Comparison of ENCODE assay signal across 19 cellular contexts in the genomic region with DNA sequence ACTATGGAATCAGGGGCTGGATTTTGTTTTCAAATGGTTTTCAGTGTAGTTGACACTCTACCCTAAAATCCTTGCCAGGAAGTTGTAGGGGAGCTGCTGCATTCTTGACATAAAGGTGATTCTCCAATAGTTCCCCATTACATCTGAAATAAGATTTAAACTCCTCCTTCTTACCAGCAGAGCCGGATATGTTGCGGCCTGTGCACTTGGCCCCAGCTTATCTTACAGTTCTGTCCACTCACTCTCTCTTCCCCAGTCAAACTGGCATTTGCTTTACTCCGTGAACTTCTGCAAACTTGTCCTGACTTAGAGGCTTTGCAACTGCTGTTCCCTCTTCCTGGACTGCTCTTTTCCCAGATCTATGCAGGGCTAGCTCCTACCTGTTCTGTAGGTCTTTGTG.
DNase-seq lines count a peak whose midpoint lies in the region; ATAC-seq and TF ChIP-seq lines count a peak whose summit lies in the region.
"Had no signal": no experiment of that assay in that cellular context is flagged by ENCODE, and none has a peak within 500 bp of the region (broad histone marks: within the 10 kb centered on the region; RNA-seq: fewer than 3 reads in every experiment).

No MANE protein-coding gene starts in this region.

- POLR2A ChIA-PET in CD4-positive, alpha-beta memory T cell (lab: Charles Lee; ENCODE audit: partially characterized antibody) = interaction anchor here (0.8 to 1.7 kb wide), 4 partner anchors 11 to 23 kb away, joined by 3 to 5 read pairs (median 4); no protein-coding TSS in a partner anchor
- POLR2A ChIA-PET in T-cell (lab: Charles Lee) = interaction anchor here (0.6 to 0.7 kb wide), 2 partner anchors 24 to 323 kb away, joined by 3 to 8 read pairs; no protein-coding TSS in a partner anchor

- H3K4me3 ChIP-seq in CD4-positive, alpha-beta memory T cell (ENCODE audit: low read length in 2 of 2) = no peak overlapping the region
- H3K4me3 ChIP-seq in brain microvascular endothelial cell (ENCODE audit: low read depth, low read length) (no peak overlapping the region), gastroesophageal sphincter (no peak overlapping the region)

- no peaks in the 10 kb centered on the region for H3K27me3 Mint-ChIP-seq in activated T-cell treated with anti-CD3 and anti-CD28 coated beads, Interleukin-2, amount 50 U/mL, for 24 hours
- H3K27me3 Mint-ChIP-seq in activated T-cell treated with anti-CD3 and anti-CD28 coated beads, Interleukin-2, amount 50 U/mL, for 4 hours (ENCODE audit: low read depth) = no peaks in the 10 kb centered on the region
- H3K27me3 Mint-ChIP-seq in CD4-positive, alpha-beta memory T cell = no peaks in the 10 kb centered on the region
- no peaks in the 10 kb centered on the region for H3K27me3 Mint-ChIP-seq in T-cell
- H3K27me3 Mint-ChIP-seq in immature natural killer cell (ENCODE audit: low read depth in 3 of 3) = peaks cover 0 to 4% (median 0%) of the 10 kb centered on the region in 3 donors
- H3K27me3 Mint-ChIP-seq in progenitor cell of endocrine pancreas = peaks cover 16% of the 10 kb centered on the region

- no peak overlapping the region for H3K4me3 Mint-ChIP-seq in activated T-cell treated with anti-CD3 and anti-CD28 coated beads, Interleukin-2, amount 50 U/mL, for 24 hours
- no peak overlapping the region for H3K4me3 Mint-ChIP-seq in activated T-cell treated with anti-CD3 and anti-CD28 coated beads, Interleukin-2, amount 50 U/mL, for 4 hours
- peak overlapping the region in 3 of 8 donors; percentile 3 to 68 (median 36) for H3K4me3 Mint-ChIP-seq in CD4-positive, alpha-beta memory T cell
- H3K4me3 Mint-ChIP-seq in T-cell = peak overlapping the region in 2 of 3 donors; percentile 2 to 76
- peak overlapping the region; percentile 19 to 55 (median 41) for H3K4me3 Mint-ChIP-seq in immature natural killer cell
- H3K4me3 Mint-ChIP-seq in progenitor cell of endocrine pancreas (ENCODE audit: low read depth) = no peak overlapping the region
- H3K4me3 Mint-ChIP-seq: CD14-positive monocyte, HFFc6 had no signal

- H3K27me3 ChIP-seq in CD4-positive, alpha-beta memory T cell (ENCODE audit: insufficient read depth, low read length) = no peaks in the 10 kb centered on the region
- H3K27me3 ChIP-seq in brain microvascular endothelial cell (replicated peaks) = no peaks in the 10 kb centered on the region
- H3K27me3 ChIP-seq in gastroesophageal sphincter = peaks cover 12% of the 10 kb centered on the region

- H3K4me1 Mint-ChIP-seq in activated T-cell treated with anti-CD3 and anti-CD28 coated beads, Interleukin-2, amount 50 U/mL, for 24 hours (ENCODE audit: low read depth) = peaks cover 66% of the 10 kb centered on the region
- peaks cover 63% of the 10 kb centered on the region for H3K4me1 Mint-ChIP-seq in activated T-cell treated with anti-CD3 and anti-CD28 coated beads, Interleukin-2, amount 50 U/mL, for 4 hours (ENCODE audit: low read depth)
- H3K4me1 Mint-ChIP-seq in CD4-positive, alpha-beta memory T cell = peaks cover 46 to 64% (median 54%) of the 10 kb centered on the region in 4 donors
- H3K4me1 Mint-ChIP-seq in T-cell (peaks cover 73 to 78% (median 76%) of the 10 kb centered on the region in 3 donors), immature natural killer cell (peaks cover 57% of the 10 kb centered on the region in 2 donors), progenitor cell of endocrine pancreas (ENCODE audit: low read depth) (peaks cover 2% of the 10 kb centered on the region)

- DNase-seq in activated T-cell treated with anti-CD3 and anti-CD28 coated beads, Interleukin-2, amount 50 U/mL, for 24 hours = no peak
- DNase-seq in activated T-cell treated with anti-CD3 and anti-CD28 coated beads, Interleukin-2, amount 50 U/mL, for 4 hours = no peak
- DNase-seq in CD4-positive, alpha-beta memory T cell = no peak
- DNase-seq in T-cell (no peak), immature natural killer cell (no peak), progenitor cell of endocrine pancreas (ENCODE audit: low spot score, unreplicated experiment) (no peak), brain microvascular endothelial cell (no peak)
- DNase-seq: DMS79 treated with DMSO at 0.1 percent for 48 hours; GDM1; GOT3; HFFc6; NCI-H1694; NCI-H345; NCI-H69; NK-92 treated with Interleukin-12 subunit alpha and Interleukin-12 subunit beta, amount 100 ng/mL, for 24 hours; OCI-M1; RPMI8226 had no signal

- no peaks in the 10 kb centered on the region for H3K36me3 Mint-ChIP-seq in activated T-cell treated with anti-CD3 and anti-CD28 coated beads, Interleukin-2, amount 50 U/mL, for 24 hours (ENCODE audit: low read depth)
- H3K36me3 Mint-ChIP-seq in activated T-cell treated with anti-CD3 and anti-CD28 coated beads, Interleukin-2, amount 50 U/mL, for 4 hours (ENCODE audit: insufficient read depth) = no peaks in the 10 kb centered on the region
- no peaks in the 10 kb centered on the region for H3K36me3 Mint-ChIP-seq in CD4-positive, alpha-beta memory T cell
- H3K36me3 Mint-ChIP-seq in T-cell (no peaks in the 10 kb centered on the region), immature natural killer cell (peaks cover 11 to 25% (median 18%) of the 10 kb centered on the region in 3 donors), progenitor cell of endocrine pancreas (ENCODE audit: insufficient read depth) (no peaks in the 10 kb centered on the region)
- H3K36me3 Mint-ChIP-seq: CD14-positive monocyte had no signal

- in situ Hi-C loops in brain microvascular endothelial cell (cut with HindIII; ENCODE audit: low pct_ligation_motif_present, low sequenced_read_pairs) = no loop called here

- no peaks in the 10 kb centered on the region for H3K36me3 ChIP-seq in CD4-positive, alpha-beta memory T cell (ENCODE audit: insufficient read depth, low read length)
- no peaks in the 10 kb centered on the region for H3K36me3 ChIP-seq in brain microvascular endothelial cell (replicated peaks)
- no peaks in the 10 kb centered on the region for H3K36me3 ChIP-seq in gastroesophageal sphincter

- 69 to 94% methylated on average over 3 of the region's 3 CpGs for WGBS in gastroesophageal sphincter (ENCODE audit: low coverage in 1 of 2), 2 donors

- TF ChIP-seq CTCF in progenitor cell of endocrine pancreas (IDR thresholded peaks at IDR 0.05; ENCODE audit: unreplicated experiment) = no peak
- TF ChIP-seq CTCF in brain microvascular endothelial cell (IDR thresholded peaks at IDR 0.05; ENCODE audit: low read depth, low read length, missing control alignments) = no peak
- no peak for TF ChIP-seq CTCF in gastroesophageal sphincter (IDR thresholded peaks at IDR 0.05)

- H3K27ac Mint-ChIP-seq in activated T-cell treated with anti-CD3 and anti-CD28 coated beads, Interleukin-2, amount 50 U/mL, for 24 hours = peak overlapping the region; percentile 63
- peak overlapping the region; percentile 5 to 91 (median 86) for H3K27ac Mint-ChIP-seq in CD4-positive, alpha-beta memory T cell
- H3K27ac Mint-ChIP-seq in T-cell = peak overlapping the region; percentile 92 to 99
- peak overlapping the region; percentile 52 to 88 (median 76) for H3K27ac Mint-ChIP-seq in immature natural killer cell
- no peak overlapping the region for H3K27ac Mint-ChIP-seq in progenitor cell of endocrine pancreas
- H3K27ac Mint-ChIP-seq: HFFc6 had no signal

- no peaks in the 10 kb centered on the region for H3K9me3 Mint-ChIP-seq in activated T-cell treated with anti-CD3 and anti-CD28 coated beads, Interleukin-2, amount 50 U/mL, for 24 hours
- H3K9me3 Mint-ChIP-seq in activated T-cell treated with anti-CD3 and anti-CD28 coated beads, Interleukin-2, amount 50 U/mL, for 4 hours = peaks cover 1% of the 10 kb centered on the region
- H3K9me3 Mint-ChIP-seq in CD4-positive, alpha-beta memory T cell = peaks cover 0 to 2% (median 0%) of the 10 kb centered on the region in 8 donors
- H3K9me3 Mint-ChIP-seq in T-cell (no peaks in the 10 kb centered on the region), immature natural killer cell (no peaks in the 10 kb centered on the region), progenitor cell of endocrine pancreas (ENCODE audit: low read depth) (no peaks in the 10 kb centered on the region)
- H3K9me3 Mint-ChIP-seq: CD14-positive monocyte had no signal

- intact Hi-C loops in CD4-positive, alpha-beta memory T cell (cut with micrococcal nuclease) = no loop called here

- no peak for ATAC-seq in activated T-cell treated with anti-CD3 and anti-CD28 coated beads, Interleukin-2, amount 50 U/mL, for 4 hours
- ATAC-seq in T-cell (replicated peaks in 1 of 4) (peak in 1 of 4 experiments; percentile 9), gastroesophageal sphincter (no peak)

- no peak for TF ChIP-seq EP300 in gastroesophageal sphincter (IDR thresholded peaks at IDR 0.05)

- H3K9me3 ChIP-seq in CD4-positive, alpha-beta memory T cell (ENCODE audit: control insufficient read depth in 1 of 2, low read length in 2 of 2) = no peaks in the 10 kb centered on the region
- H3K9me3 ChIP-seq in gastroesophageal sphincter = peaks cover 0 to 10% (median 0%) of the 10 kb centered on the region in 3 donors

- peaks cover 40% of the 10 kb centered on the region for H3K4me1 ChIP-seq in CD4-positive, alpha-beta memory T cell (ENCODE audit: insufficient read depth, low read length)
- no peaks in the 10 kb centered on the region for H3K4me1 ChIP-seq in gastroesophageal sphincter

- no peak overlapping the region for H3K27ac ChIP-seq in CD4-positive, alpha-beta memory T cell (ENCODE audit: low read depth, low read length)
- H3K27ac ChIP-seq in brain microvascular endothelial cell = no peak overlapping the region
- H3K27ac ChIP-seq in gastroesophageal sphincter = no peak overlapping the region

- CTCF ChIA-PET in CD4-positive, alpha-beta memory T cell (lab: Charles Lee; ENCODE audit: partially characterized antibody) = interaction anchor here (0.7 to 1.2 kb wide), 3 partner anchors 18 to 542 kb away, joined by 3 to 4 read pairs (median 3); no protein-coding TSS in a partner anchor
- CTCF ChIA-PET in T-cell (lab: Charles Lee) = interaction anchor here in 1 of 2 donors (0.7 kb wide), 1 partner anchor 28 kb away, joined by 5 read pairs; no protein-coding TSS in a partner anchor

- TF ChIP-seq POLR2A in gastroesophageal sphincter (IDR thresholded peaks at IDR 0.05) = no peak

Comparison
In these comparisons a context has a peak if more than half of its experiments do, and no peak if none do; other contexts are left out.
1. H3K4me3 Mint-ChIP-seq: peak in T-cell (2 of 3) and immature natural killer cell (5 of 5); none in activated T-cell treated with anti-CD3 and anti-CD28 coated beads, Interleukin-2, amount 50 U/mL, for 24 hours (single experiment), activated T-cell treated with anti-CD3 and anti-CD28 coated beads, Interleukin-2, amount 50 U/mL, for 4 hours (single experiment) and progenitor cell of endocrine pancreas (single experiment).